23 cellular contexts compared by ENCODE assay signal in the genomic region with DNA sequence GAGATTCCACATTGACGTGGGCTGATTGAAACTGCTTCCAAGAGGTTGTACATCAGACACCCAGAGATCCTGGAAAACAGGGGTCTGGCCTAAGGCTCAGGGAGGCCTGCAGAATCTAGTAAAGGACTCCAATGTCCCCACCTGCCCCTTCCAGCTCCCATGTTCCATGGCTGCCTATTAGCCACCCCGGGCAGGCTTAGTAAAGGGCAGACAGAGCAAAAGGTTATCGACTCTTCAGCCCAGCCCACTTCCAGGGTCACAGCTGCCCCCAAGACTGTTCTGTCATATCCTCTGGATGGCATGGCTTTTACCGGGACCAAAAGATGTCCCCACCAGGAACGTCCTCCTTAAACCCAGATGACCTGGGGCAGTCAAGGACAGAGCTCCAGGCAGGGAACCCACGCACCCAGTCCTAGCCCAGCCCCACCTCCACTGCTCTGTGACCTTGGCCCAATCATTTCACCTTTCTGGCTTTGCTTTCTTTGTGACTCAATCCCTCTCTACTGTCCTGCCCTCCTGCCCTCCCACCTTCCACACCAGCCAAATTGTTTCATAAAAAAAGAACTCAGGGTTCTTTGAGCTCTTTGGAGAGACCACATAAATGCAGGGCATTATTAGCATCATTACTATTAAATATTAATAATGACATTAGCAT. TPM values are rescaled to one million over a fixed set of nuclear protein-coding genes. Genes with fewer than 3 reads are reported as not detected.
"Had no signal": no experiment of that assay in that cellular context is flagged by ENCODE, and none has a peak within 500 bp of the region (broad histone marks: within the 10 kb centered on the region; RNA-seq: fewer than 3 reads in every experiment).

No MANE protein-coding gene starts in this region.

- H3K4me3 ChIP-seq: coronary artery, esophagus squamous epithelium, lung, prostate gland, right atrium auricular region, sigmoid colon, transverse colon, upper lobe of right lung, uterus had no signal

- H3K4me1 ChIP-seq: prostate gland had no signal

- DNase-seq: dermis blood vessel endothelial cell; effector memory CD8-positive, alpha-beta T cell; erythroblast; esophagus squamous epithelium; foreskin melanocyte; kidney; left colon; left ventricle myocardium superior; natural killer cell; sigmoid colon; stimulated activated CD4-positive, alpha-beta T cell treated with anti-CD3 and anti-CD28 coated beads, Interleukin-2, amount 100 ng/mL, for 24 hours; stimulated activated CD4-positive, alpha-beta T cell treated with anti-CD3 and anti-CD28 coated beads, Interleukin-4, amount 100 ng/mL, for 24 hours; stimulated activated naive CD4-positive, alpha-beta T cell treated with Interleukin-2 at 50 U/mL for 16 hours; transverse colon; upper lobe of right lung; uterus had no signal

- H3K27me3 ChIP-seq: uterus had no signal

- H3K9me3 ChIP-seq: esophagus squamous epithelium, neutrophil, prostate gland, right atrium auricular region, sigmoid colon, transverse colon, upper lobe of right lung, uterus had no signal

- H3K27ac ChIP-seq: coronary artery, esophagus squamous epithelium, neutrophil, prostate gland, right atrium auricular region, sigmoid colon, transverse colon, upper lobe of right lung, uterus had no signal

- H3K36me3 ChIP-seq: esophagus squamous epithelium, neutrophil, prostate gland, right atrium auricular region, sigmoid colon, transverse colon, upper lobe of right lung, uterus had no signal

RNA-seq across cellular contexts. Expression of a gene that starts 4.8 kb away (rescaled TPM):
- total RNA-seq: chondrocyte, dermis blood vessel endothelial cell, natural killer cell, osteocyte, upper lobe of right lung had no signal
